Comparison of ENCODE assay signal across 19 cellular contexts in the genomic region with DNA sequence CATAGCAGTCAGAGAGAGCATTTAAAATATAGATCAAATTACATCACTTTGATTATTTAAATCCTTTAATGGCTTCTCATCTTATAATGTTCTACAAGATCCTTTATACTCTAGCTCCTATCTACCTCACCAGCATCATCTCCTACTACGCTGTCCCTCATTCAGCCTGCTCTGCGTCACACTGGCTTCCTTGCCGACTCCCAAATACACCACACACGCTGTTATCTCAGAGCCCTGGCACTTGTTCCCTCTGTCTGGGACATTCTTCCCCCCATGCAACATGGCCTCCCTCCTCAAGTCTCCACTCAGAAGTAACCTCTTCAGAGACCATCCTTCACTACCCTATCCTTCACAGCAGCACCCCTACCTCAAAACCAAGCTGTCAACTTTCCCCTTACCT. TPM values are rescaled to one million over a fixed set of nuclear protein-coding genes. Genes with fewer than 3 reads are reported as not detected.
DNase-seq lines count a peak whose midpoint lies in the region; ATAC-seq, FAIRE-seq and TF ChIP-seq lines count a peak whose summit lies in the region.
"Had no signal": no experiment of that assay in that cellular context is flagged by ENCODE, and none has a peak within 500 bp of the region (broad histone marks: within the 10 kb centered on the region; RNA-seq: fewer than 3 reads in every experiment).

No MANE protein-coding gene starts in this region.

- no peak overlapping the region for H2BK20ac ChIP-seq in H9 (ENCODE audit: low read depth, low read length, poor library complexity, severe bottlenecking)

- H4K91ac ChIP-seq in H9 (ENCODE audit: insufficient read length, low read depth, low read length) (no peak overlapping the region), trophoblast cell (ENCODE audit: low read depth, low read length) (peak overlapping the region; percentile 74)

- no peaks in the 10 kb centered on the region for H3K23me2 ChIP-seq in H9 (ENCODE audit: insufficient read length, low read depth, low read length, poor library complexity, severe bottlenecking)

- H2BK12ac ChIP-seq in H9 (ENCODE audit: insufficient read length, low read depth, low read length) (no peak overlapping the region), trophoblast cell (ENCODE audit: low read length) (peak overlapping the region; percentile 93)

- no peak overlapping the region for H3K18ac ChIP-seq in H9 (ENCODE audit: insufficient read length, low read depth, low read length)
- H3K18ac ChIP-seq in trophoblast cell (ENCODE audit: low read length), result peak overlapping the region; percentile 12

- H2AK5ac ChIP-seq in H9 (ENCODE audit: insufficient read length, low read length) (no peak overlapping the region), trophoblast cell (ENCODE audit: low read length) (peak overlapping the region; percentile 75)

- no peak overlapping the region for H4K5ac ChIP-seq in H9 (ENCODE audit: insufficient read length, low read depth, low read length)

- no peak overlapping the region for H3K56ac ChIP-seq in H9 (ENCODE audit: insufficient read length, low read depth, low read length)

- H3K9ac ChIP-seq in H9 (ENCODE audit: extremely low read depth, insufficient read length, low read length) (no peak overlapping the region), astrocyte (ENCODE audit: low read length) (no peak overlapping the region), trophoblast cell (ENCODE audit: low read length) (no peak overlapping the region)
- H3K9ac ChIP-seq: BLaER1 had no signal

- H3K27ac Mint-ChIP-seq in H9 (no peak overlapping the region), astrocyte (ENCODE audit: unreplicated experiment) (peak overlapping the region; percentile 9)
- H3K27ac Mint-ChIP-seq: B cell; CD4-positive, CD25-positive, alpha-beta regulatory T cell; CD8-positive, alpha-beta T cell had no signal

- no peak for DNase-seq in H9
- no peak for DNase-seq in astrocyte (ENCODE audit: low read depth)
- DNase-seq in trophoblast cell, result no peak
- no peak for DNase-seq in GDM1 (lab: John Stamatoyannopoulos, UW)
- DNase-seq in SIG-M5 treated with dmso at 0.1 percent for 504 hours (lab: John Stamatoyannopoulos, UW; ENCODE audit: unreplicated experiment), result no peak
- DNase-seq: Caco-2; CD4-positive, CD25-positive, alpha-beta regulatory T cell; CD8-positive, alpha-beta T cell; DMS153; EL; GF-D8; GOT3; H7 had no signal

- H3K36me3 Mint-ChIP-seq in H9 (ENCODE audit: insufficient read depth in 1 of 3, low read depth in 3 of 3) (no peaks in the 10 kb centered on the region), astrocyte (ENCODE audit: low read depth, unreplicated experiment) (no peaks in the 10 kb centered on the region)
- H3K36me3 Mint-ChIP-seq: CD4-positive, CD25-positive, alpha-beta regulatory T cell; CD8-positive, alpha-beta T cell had no signal

- H4K20me1 ChIP-seq in H9 (ENCODE audit: control insufficient read depth, insufficient read depth, insufficient read length) (no peaks in the 10 kb centered on the region), astrocyte (ENCODE audit: insufficient read depth, low read length) (no peaks in the 10 kb centered on the region)
- H4K20me1 ChIP-seq: BLaER1 had no signal

- H3K23ac ChIP-seq in H9 (ENCODE audit: insufficient read length, low read depth, low read length) (no peak overlapping the region), trophoblast cell (ENCODE audit: low read length) (no peak overlapping the region)

- no peak overlapping the region for H2AFZ ChIP-seq in H9 (ENCODE audit: low read length)
- H2AFZ ChIP-seq in astrocyte (ENCODE audit: low read depth, low read length), result no peak overlapping the region
- H2AFZ ChIP-seq in trophoblast cell (ENCODE audit: insufficient read depth, low read length, poor library complexity), result no peak overlapping the region

- no peak for ATAC-seq in HG02840 (IDR thresholded peaks at IDR 0.05; ENCODE audit: low FRiP score, unreplicated experiment)
- ATAC-seq: CD8-positive, alpha-beta T cell; HCT116 had no signal

- H3K4me1 ChIP-seq in H9 (ENCODE audit: insufficient read depth, low read length) (no peaks in the 10 kb centered on the region), astrocyte (ENCODE audit: insufficient read depth, low read length) (no peaks in the 10 kb centered on the region), trophoblast cell (ENCODE audit: control insufficient read depth in 1 of 2, insufficient read depth in 2 of 2, low read length in 2 of 2) (peaks cover 2 to 5% of the 10 kb centered on the region in 2 experiments)
- H3K4me1 ChIP-seq: BLaER1 had no signal

- TF ChIP-seq CTCF in H9 (conservative IDR thresholded peaks at IDR 0.05) (no peak), astrocyte (IDR thresholded peaks at IDR 0.05; ENCODE audit: insufficient read depth, low read depth, low read length) (no peak)

- no peak for FAIRE-seq in astrocyte (lab: Jason Lieb, UNC)
- FAIRE-seq: GM18507 had no signal

- H2BK120ac ChIP-seq in H9 (ENCODE audit: low read depth, low read length, poor library complexity, severe bottlenecking) (no peak overlapping the region), trophoblast cell (ENCODE audit: insufficient read depth, low read length, poor library complexity) (peak overlapping the region; percentile 72)

- H3K4me2 ChIP-seq in H9 (ENCODE audit: insufficient read depth, insufficient read length, low read length) (no peak overlapping the region), astrocyte (ENCODE audit: low read length) (no peak overlapping the region), trophoblast cell (ENCODE audit: low read length) (no peak overlapping the region)
- H3K4me2 ChIP-seq: BLaER1 had no signal

- H4K8ac ChIP-seq in H9 (replicated peaks; ENCODE audit: insufficient read length, low read depth, low read length), result no peak overlapping the region
- peak overlapping the region; percentile 41 for H4K8ac ChIP-seq in trophoblast cell (ENCODE audit: low read depth, low read length)

- H2BK5ac ChIP-seq in H9 (ENCODE audit: insufficient read length, low read length) (no peak overlapping the region), trophoblast cell (ENCODE audit: low read depth, low read length, poor library complexity) (peak overlapping the region; percentile 87)

- no peak overlapping the region for H3K4ac ChIP-seq in H9 (ENCODE audit: low read depth, low read length)
- peak overlapping the region; percentile 53 for H3K4ac ChIP-seq in trophoblast cell (ENCODE audit: low read depth, low read length)

- H3K9me3 Mint-ChIP-seq in H9 (no peaks in the 10 kb centered on the region), astrocyte (ENCODE audit: unreplicated experiment) (peaks cover 4% of the 10 kb centered on the region)
- H3K9me3 Mint-ChIP-seq: CD8-positive, alpha-beta T cell had no signal

- H3K4me1 Mint-ChIP-seq in H9 (no peaks in the 10 kb centered on the region), astrocyte (ENCODE audit: low read depth, unreplicated experiment) (peaks cover 33% of the 10 kb centered on the region)
- H3K4me1 Mint-ChIP-seq: B cell; CD4-positive, CD25-positive, alpha-beta regulatory T cell had no signal

- no peaks in the 10 kb centered on the region for H3K27me3 Mint-ChIP-seq in H9 (ENCODE audit: low read depth)
- no peaks in the 10 kb centered on the region for H3K27me3 Mint-ChIP-seq in astrocyte (ENCODE audit: low read depth, unreplicated experiment)
- H3K27me3 Mint-ChIP-seq: B cell had no signal

- H3K4me3 Mint-ChIP-seq in H9, result no peak overlapping the region
- no peak overlapping the region for H3K4me3 Mint-ChIP-seq in astrocyte (ENCODE audit: unreplicated experiment)
- H3K4me3 Mint-ChIP-seq: B cell; CD4-positive, CD25-positive, alpha-beta regulatory T cell; CD8-positive, alpha-beta T cell had no signal

- H3K14ac ChIP-seq in H9 (ENCODE audit: insufficient read depth, low read length), result peak overlapping the region; percentile 73; the same call in 1 of the 2 replicates
- H3K14ac ChIP-seq in trophoblast cell (ENCODE audit: low read length), result peak overlapping the region; percentile 41

- H3K36me3 ChIP-seq in astrocyte (ENCODE audit: insufficient read depth, low read length) (no peaks in the 10 kb centered on the region), trophoblast cell (ENCODE audit: control insufficient read depth in 1 of 2, insufficient read depth in 2 of 2, low read length in 2 of 2) (no peaks in the 10 kb centered on the region)
- H3K36me3 ChIP-seq: BLaER1 had no signal

- H3K27me3 ChIP-seq in H9 (ENCODE audit: insufficient read depth, low read length) (no peaks in the 10 kb centered on the region), astrocyte (ENCODE audit: insufficient read depth, low read length) (no peaks in the 10 kb centered on the region), trophoblast cell (ENCODE audit: insufficient read depth, low read length) (no peaks in the 10 kb centered on the region)
- H3K27me3 ChIP-seq: BLaER1 had no signal

- H3K9me3 ChIP-seq in H9 (ENCODE audit: control insufficient read depth, low read depth, low read length) (no peaks in the 10 kb centered on the region), astrocyte (ENCODE audit: insufficient read depth, low read depth, low read length) (no peaks in the 10 kb centered on the region), trophoblast cell (ENCODE audit: insufficient read depth, low read depth, low read length) (no peaks in the 10 kb centered on the region)
- H3K9me3 ChIP-seq: BLaER1, Caco-2 had no signal

- H3K79me2 ChIP-seq in H9 (ENCODE audit: insufficient read depth, low read length) (no peaks in the 10 kb centered on the region), astrocyte (ENCODE audit: insufficient read depth, low read length) (no peaks in the 10 kb centered on the region), trophoblast cell (ENCODE audit: control insufficient read depth, insufficient read depth, low read length, poor library complexity) (no peaks in the 10 kb centered on the region)

- H3K4me3 ChIP-seq in astrocyte (ENCODE audit: insufficient read depth, low read depth, low read length) (no peak overlapping the region), trophoblast cell (ENCODE audit: low read depth, low read length) (no peak overlapping the region)
- H3K4me3 ChIP-seq: BLaER1 had no signal

- no CpG with 5 or more reads among the region's 4 CpGs for WGBS in H9 (ENCODE audit: extremely low coverage, insufficient read length, low lambda C conversion rate)
- whole genome bisulfite sequencing in trophoblast cell (ENCODE audit: extremely low coverage, insufficient coverage, insufficient read length), result no CpG with 5 or more reads among the region's 4 CpGs

- H3K27ac ChIP-seq in H9 (ENCODE audit: insufficient read length, low read depth, low read length), result no peak overlapping the region
- no peak overlapping the region for H3K27ac ChIP-seq in astrocyte (ENCODE audit: low read depth, low read length)
- H3K27ac ChIP-seq in trophoblast cell (ENCODE audit: low read depth, low read length), result no peak overlapping the region
- H3K27ac ChIP-seq: BLaER1, C4-2B had no signal

- H4K12ac ChIP-seq in trophoblast cell (ENCODE audit: low read depth, low read length), result no peak overlapping the region

- H3T11ph ChIP-seq in H9 (ENCODE audit: low read length), result no peak overlapping the region

- H2BK15ac ChIP-seq in H9 (ENCODE audit: low read depth, low read length), result no peak overlapping the region

- no peaks in the 10 kb centered on the region for H3K79me1 ChIP-seq in H9 (ENCODE audit: insufficient read depth, low read depth, low read length, poor library complexity, severe bottlenecking)
- H3K79me1 ChIP-seq in trophoblast cell (ENCODE audit: low read length), result peaks cover 11% of the 10 kb centered on the region

RNA-seq across cellular contexts. Expression of a gene that starts 46.7 kb away (rescaled TPM):
- total RNA-seq in H9 (2021) (7.3 and 7.5 TPM in 2 replicates), astrocyte (6.9 and 9.2 TPM in 2 replicates)
- polyA plus RNA-seq in trophoblast cell (2013), result 3.9 TPM in 2 replicates

RNA-seq across cellular contexts. Expression of a gene that starts 50.1 kb away (rescaled TPM):
- total RNA-seq in H9 (2021), result not detected in 2 replicates
- total RNA-seq in astrocyte, result not detected in 2 replicates
- 0.03 TPM in 1 of 2 replicates, not detected in the other for polyA plus RNA-seq in trophoblast cell (2013)
- total RNA-seq: Caco-2; CD4-positive, CD25-positive, alpha-beta regulatory T cell; CD8-positive, alpha-beta T cell; H7 had no signal
- polyA plus RNA-seq: CD4-positive, CD25-positive, alpha-beta regulatory T cell had no signal
